In genomic region chr22:31082606-31083376, GRCh38 we compare ENCODE assay signal across 1 cellular context.
TF ChIP-seq lines count a peak whose summit lies in the region.

No MANE protein-coding gene starts in this region.

TF ChIP-seq in HepG2, 621 proteins besides CTCF, POLR2A, EP300 and RAD21 (continued from another document):
- TF ChIP-seq E2F1 (CRISPR knock-in tag; IDR thresholded peaks at IDR 0.05): no peak
- TF ChIP-seq ZNF773 (CRISPR knock-in tag; IDR thresholded peaks at IDR 0.05; ENCODE audit: borderline replicate concordance): no peak
- no peak for TF ChIP-seq POLR2G (IDR thresholded peaks at IDR 0.05; ENCODE audit: low read depth, low read length)
- no peak for TF ChIP-seq ZNF674 (CRISPR knock-in tag; IDR thresholded peaks at IDR 0.05; ENCODE audit: low read depth)
- TF ChIP-seq ZNF30 (CRISPR knock-in tag; IDR thresholded peaks at IDR 0.05): no peak
- no peak for TF ChIP-seq ZMYM2 (CRISPR knock-in tag; IDR thresholded peaks at IDR 0.05)
- TF ChIP-seq ZNF724P (CRISPR knock-in tag; IDR thresholded peaks at IDR 0.05; ENCODE audit: borderline replicate concordance): no peak
- TF ChIP-seq REXO4 (CRISPR knock-in tag; IDR thresholded peaks at IDR 0.05; ENCODE audit: borderline replicate concordance): no peak
- TF ChIP-seq ZHX1 (CRISPR knock-in tag; IDR thresholded peaks at IDR 0.05; ENCODE audit: low read depth): no peak
- TF ChIP-seq ZNF639 (CRISPR knock-in tag; conservative IDR thresholded peaks at IDR 0.05): no peak
- TF ChIP-seq XBP1 (CRISPR knock-in tag; IDR thresholded peaks at IDR 0.05): no peak
- TF ChIP-seq TBP (CRISPR knock-in tag; IDR thresholded peaks at IDR 0.05): no peak
- TF ChIP-seq ZSCAN20 (CRISPR knock-in tag; IDR thresholded peaks at IDR 0.05; ENCODE audit: borderline replicate concordance): no peak
- no peak for TF ChIP-seq ZSCAN5A (CRISPR knock-in tag; IDR thresholded peaks at IDR 0.05; ENCODE audit: borderline replicate concordance)
- peak in 1 of 2 experiments; percentile 22; a peak in 1 of 4 replicates for TF ChIP-seq HMGXB4 (CRISPR knock-in tag; IDR thresholded peaks at IDR 0.05; ENCODE audit: borderline replicate concordance in 1 of 2, low read depth in 1 of 2)
- no peak for TF ChIP-seq ZUFSP (CRISPR knock-in tag; IDR thresholded peaks at IDR 0.05; ENCODE audit: borderline replicate concordance)
- TF ChIP-seq ATF1 (CRISPR knock-in tag; IDR thresholded peaks at IDR 0.05): no peak
